15 cellular contexts compared by ENCODE assay signal in the genomic region with DNA sequence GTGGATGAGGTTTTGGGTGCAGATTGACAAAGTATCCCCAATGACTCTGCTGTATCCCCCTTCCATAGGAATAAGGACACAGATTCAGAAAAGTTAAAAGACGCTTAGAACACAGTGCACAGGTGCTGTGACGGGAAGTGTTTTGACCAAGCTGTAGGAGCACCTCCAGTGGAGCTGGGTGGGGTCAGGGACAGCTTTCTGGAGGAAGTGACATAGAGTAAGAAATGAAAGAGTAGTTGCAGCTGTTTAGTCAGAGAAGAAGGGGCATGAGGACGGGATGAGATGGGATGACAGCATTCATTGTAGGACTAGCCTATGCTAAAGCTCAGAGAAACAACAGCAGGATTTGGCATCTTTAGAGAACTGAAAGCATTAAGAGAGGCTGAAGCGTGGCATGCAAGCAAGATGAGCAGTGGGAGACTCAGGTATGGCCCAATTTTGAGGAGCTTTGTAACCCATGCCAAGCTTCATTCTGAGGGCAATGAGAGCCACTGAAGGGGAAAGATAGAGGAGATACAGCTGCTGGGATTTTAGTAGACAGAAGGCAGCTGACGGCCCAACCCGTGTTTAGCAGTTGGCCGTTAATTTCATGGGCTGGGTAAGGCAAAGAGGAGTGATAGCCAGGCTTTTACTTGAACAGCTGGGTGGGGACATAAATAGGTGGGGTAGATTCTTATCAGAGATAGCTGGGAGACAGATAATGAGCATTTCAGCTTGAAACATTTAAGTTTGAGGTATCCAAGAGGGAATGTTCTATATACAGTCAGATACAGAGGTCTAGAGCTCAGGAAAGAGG.
DNase-seq lines count a peak whose midpoint lies in the region; ATAC-seq and TF ChIP-seq lines count a peak whose summit lies in the region.
"Had no signal": no experiment of that assay in that cellular context is flagged by ENCODE, and none has a peak within 500 bp of the region (broad histone marks: within the 10 kb centered on the region; RNA-seq: fewer than 3 reads in every experiment).

No MANE protein-coding gene starts in this region.

- 47 to 58% methylated on average over 7 of the region's 7 CpGs for WGBS in transverse colon (ENCODE audit: low coverage in 1 of 2), 2 donors
- 90% methylated on average over 7 of the region's 7 CpGs for WGBS in mesenchymal stem cell

- no peaks in the 10 kb centered on the region for H3K27me3 Mint-ChIP-seq in activated naive CD8-positive, alpha-beta T cell
- peaks cover 2% of the 10 kb centered on the region for H3K27me3 Mint-ChIP-seq in activated naive CD8-positive, alpha-beta T cell treated with anti-CD3 and anti-CD28 coated beads, Interleukin-2, amount 50 U/mL, for 24 hours
- peaks cover 2% of the 10 kb centered on the region for H3K27me3 Mint-ChIP-seq in T-helper 2 cell treated with Interferon-gamma antibody and Interleukin-4, amounts not matched to agents 5 μg/mL and 100 μg/mL, for 36 hours (ENCODE audit: low read depth)
- H3K27me3 Mint-ChIP-seq in glutamatergic neuron (ENCODE audit: unreplicated experiment), result peaks cover 17% of the 10 kb centered on the region

- ATAC-seq in activated naive CD8-positive, alpha-beta T cell treated with anti-CD3 and anti-CD28 coated beads, Interleukin-2, amount 50 U/mL, for 24 hours, result no peak
- no peak for ATAC-seq in GM18909 (IDR thresholded peaks at IDR 0.05; ENCODE audit: poor library complexity, unreplicated experiment)
- ATAC-seq: HepG2 had no signal

- no peak overlapping the region for H4K91ac ChIP-seq in mesenchymal stem cell (ENCODE audit: low read length)

- H3K79me1 ChIP-seq in mesenchymal stem cell (replicated peaks; ENCODE audit: low read length, poor library complexity, severe bottlenecking), result no peaks in the 10 kb centered on the region

- DNase-seq in activated naive CD8-positive, alpha-beta T cell treated with anti-CD3 and anti-CD28 coated beads, Interleukin-2, amount 50 U/mL, for 24 hours, result no peak
- DNase-seq in T-helper 2 cell treated with Interferon-gamma antibody and Interleukin-4, amounts not matched to agents 5 μg/mL and 100 μg/mL, for 36 hours (ENCODE audit: low spot score), result no peak
- DNase-seq in glutamatergic neuron, result no peak
- DNase-seq in transverse colon, result peak; percentile 39
- DNase-seq in RKO (ENCODE audit: low spot score), result no peak
- no peak for DNase-seq in mesenchymal stem cell
- DNase-seq: H7, hypothalamus, left ventricle myocardium inferior, NCI-H1092, NCI-H226 had no signal

- no peak overlapping the region for H2BK12ac ChIP-seq in mesenchymal stem cell (ENCODE audit: low read length in 2 of 2)

- H3K27me3 ChIP-seq in transverse colon (no peaks in the 10 kb centered on the region), mesenchymal stem cell (ENCODE audit: control insufficient read depth in 1 of 2, insufficient read depth in 1 of 2, low read length in 2 of 2) (no peaks in the 10 kb centered on the region)

- H3K4me3 Mint-ChIP-seq in activated naive CD8-positive, alpha-beta T cell, result peak overlapping the region; percentile 40
- no peak overlapping the region for H3K4me3 Mint-ChIP-seq in activated naive CD8-positive, alpha-beta T cell treated with anti-CD3 and anti-CD28 coated beads, Interleukin-2, amount 50 U/mL, for 24 hours
- peak overlapping the region; percentile 93 for H3K4me3 Mint-ChIP-seq in T-helper 2 cell treated with Interferon-gamma antibody and Interleukin-4, amounts not matched to agents 5 μg/mL and 100 μg/mL, for 36 hours
- H3K4me3 Mint-ChIP-seq in glutamatergic neuron (ENCODE audit: unreplicated experiment), result peak overlapping the region; percentile 39

- TF ChIP-seq CTCF in glutamatergic neuron (IDR thresholded peaks at IDR 0.05; ENCODE audit: partially characterized antibody, unreplicated experiment), result no peak
- TF ChIP-seq CTCF in transverse colon (IDR thresholded peaks at IDR 0.05), result no peak

- H2AK5ac ChIP-seq in mesenchymal stem cell (ENCODE audit: low read length, severe bottlenecking), result no peak overlapping the region

- H3K18ac ChIP-seq in mesenchymal stem cell (ENCODE audit: low read depth in 1 of 2, low read length in 2 of 2), result no peak overlapping the region

- H3K4me3 ChIP-seq in transverse colon (no peak overlapping the region), mesenchymal stem cell (ENCODE audit: insufficient read depth in 1 of 2, low read depth in 1 of 2, low read length in 2 of 2) (no peak overlapping the region)
- H3K4me3 ChIP-seq: left ventricle myocardium inferior, smooth muscle cell had no signal

- H2AFZ ChIP-seq in mesenchymal stem cell (ENCODE audit: low read depth, low read length), result no peak overlapping the region

- peak; percentile 36 for TF ChIP-seq EP300 in transverse colon (IDR thresholded peaks at IDR 0.05; ENCODE audit: low read depth)

- in situ Hi-C loops in transverse colon (cut with MboI; ENCODE audit: low pct_ligation_motif_present in 1 of 4, low pct_unique_long_range_greater_than_20kb in 1 of 4, low sequenced_read_pairs in 3 of 4), result loop anchor here in 1 of 4 donors (5.0 kb wide), 1 partner anchor 135 kb away; no protein-coding TSS in a partner anchor

- no peak overlapping the region for H2BK120ac ChIP-seq in mesenchymal stem cell (ENCODE audit: low read depth, low read length)

- no peak for TF ChIP-seq POLR2A in transverse colon (IDR thresholded peaks at IDR 0.05)

- H3K36me3 ChIP-seq in transverse colon (no peaks in the 10 kb centered on the region), mesenchymal stem cell (ENCODE audit: control insufficient read depth in 1 of 2, insufficient read depth in 2 of 2, low read depth in 1 of 2, low read length in 2 of 2) (no peaks in the 10 kb centered on the region)
- H3K36me3 ChIP-seq: left ventricle myocardium inferior had no signal

- H3K4me1 Mint-ChIP-seq in activated naive CD8-positive, alpha-beta T cell (ENCODE audit: low read depth), result peaks cover 64% of the 10 kb centered on the region
- H3K4me1 Mint-ChIP-seq in activated naive CD8-positive, alpha-beta T cell treated with anti-CD3 and anti-CD28 coated beads, Interleukin-2, amount 50 U/mL, for 24 hours, result peaks cover 57% of the 10 kb centered on the region
- H3K4me1 Mint-ChIP-seq in T-helper 2 cell treated with Interferon-gamma antibody and Interleukin-4, amounts not matched to agents 5 μg/mL and 100 μg/mL, for 36 hours (ENCODE audit: low read depth), result peaks cover 59% of the 10 kb centered on the region
- H3K4me1 Mint-ChIP-seq in glutamatergic neuron (ENCODE audit: low read depth, unreplicated experiment), result peaks cover 22% of the 10 kb centered on the region

- H2BK15ac ChIP-seq in mesenchymal stem cell (ENCODE audit: low read depth, poor library complexity, severe bottlenecking), result no peak overlapping the region

- H3K4me1 ChIP-seq in transverse colon, result peaks cover 5 to 45% (median 27%) of the 10 kb centered on the region in 4 donors
- H3K4me1 ChIP-seq in mesenchymal stem cell (ENCODE audit: control insufficient read depth, insufficient read depth, low read depth, low read length), result peaks cover 6% of the 10 kb centered on the region

- H3K36me3 Mint-ChIP-seq in activated naive CD8-positive, alpha-beta T cell, result no peaks in the 10 kb centered on the region
- H3K36me3 Mint-ChIP-seq in activated naive CD8-positive, alpha-beta T cell treated with anti-CD3 and anti-CD28 coated beads, Interleukin-2, amount 50 U/mL, for 24 hours (ENCODE audit: low read depth), result peaks cover 2% of the 10 kb centered on the region
- peaks cover 16% of the 10 kb centered on the region for H3K36me3 Mint-ChIP-seq in T-helper 2 cell treated with Interferon-gamma antibody and Interleukin-4, amounts not matched to agents 5 μg/mL and 100 μg/mL, for 36 hours (ENCODE audit: low read depth)
- H3K36me3 Mint-ChIP-seq in glutamatergic neuron (ENCODE audit: unreplicated experiment), result peaks cover 3% of the 10 kb centered on the region

- H3K9me3 ChIP-seq in transverse colon (no peaks in the 10 kb centered on the region), mesenchymal stem cell (ENCODE audit: control insufficient read depth, low read length) (no peaks in the 10 kb centered on the region)
- H3K9me3 ChIP-seq: left ventricle myocardium inferior had no signal

- peak overlapping the region in 1 of 2 experiments; percentile 68 for H3K14ac ChIP-seq in mesenchymal stem cell (ENCODE audit: low read length in 2 of 2)

- H3K9ac ChIP-seq in mesenchymal stem cell (ENCODE audit: low read length), result no peak overlapping the region

- no peak overlapping the region for H2BK5ac ChIP-seq in mesenchymal stem cell (ENCODE audit: low read depth, low read length, poor library complexity, severe bottlenecking)

- no peak overlapping the region for H3K4me2 ChIP-seq in mesenchymal stem cell (ENCODE audit: low read length, poor library complexity, severe bottlenecking)
- H3K4me2 ChIP-seq: smooth muscle cell had no signal

- no peak overlapping the region for H4K8ac ChIP-seq in mesenchymal stem cell (ENCODE audit: low read length)

- intact Hi-C loops in transverse colon (cut with DNase I; ENCODE audit: low total_unique reads), result no loop called here

- peak overlapping the region; percentile 80 for H3K27ac Mint-ChIP-seq in activated naive CD8-positive, alpha-beta T cell
- H3K27ac Mint-ChIP-seq in activated naive CD8-positive, alpha-beta T cell treated with anti-CD3 and anti-CD28 coated beads, Interleukin-2, amount 50 U/mL, for 24 hours, result no peak overlapping the region
- peak overlapping the region; percentile 90 for H3K27ac Mint-ChIP-seq in T-helper 2 cell treated with Interferon-gamma antibody and Interleukin-4, amounts not matched to agents 5 μg/mL and 100 μg/mL, for 36 hours
- H3K27ac Mint-ChIP-seq in glutamatergic neuron (ENCODE audit: unreplicated experiment), result peak overlapping the region; percentile 80

- H3K27ac ChIP-seq in transverse colon, result peak overlapping the region in 3 of 4 donors; percentile 95 to 100 (median 98)
- H3K27ac ChIP-seq in mesenchymal stem cell (ENCODE audit: low read length, poor library complexity, severe bottlenecking), result no peak overlapping the region
- H3K27ac ChIP-seq: left ventricle myocardium inferior had no signal

- no peak overlapping the region for H3K4ac ChIP-seq in mesenchymal stem cell (ENCODE audit: low read depth in 1 of 2, low read length in 2 of 2)

- no peaks in the 10 kb centered on the region for H3K9me3 Mint-ChIP-seq in activated naive CD8-positive, alpha-beta T cell (ENCODE audit: low read depth)
- no peaks in the 10 kb centered on the region for H3K9me3 Mint-ChIP-seq in activated naive CD8-positive, alpha-beta T cell treated with anti-CD3 and anti-CD28 coated beads, Interleukin-2, amount 50 U/mL, for 24 hours
- H3K9me3 Mint-ChIP-seq in T-helper 2 cell treated with Interferon-gamma antibody and Interleukin-4, amounts not matched to agents 5 μg/mL and 100 μg/mL, for 36 hours, result peaks cover 7% of the 10 kb centered on the region
- H3K9me3 Mint-ChIP-seq in glutamatergic neuron (ENCODE audit: unreplicated experiment), result peaks cover 12% of the 10 kb centered on the region

- peak overlapping the region in 1 of 2 experiments; percentile 1 for H3K23ac ChIP-seq in mesenchymal stem cell (ENCODE audit: low read length in 2 of 2)
